Comparison of ENCODE assay signal across 8 cellular contexts in the genomic region with DNA sequence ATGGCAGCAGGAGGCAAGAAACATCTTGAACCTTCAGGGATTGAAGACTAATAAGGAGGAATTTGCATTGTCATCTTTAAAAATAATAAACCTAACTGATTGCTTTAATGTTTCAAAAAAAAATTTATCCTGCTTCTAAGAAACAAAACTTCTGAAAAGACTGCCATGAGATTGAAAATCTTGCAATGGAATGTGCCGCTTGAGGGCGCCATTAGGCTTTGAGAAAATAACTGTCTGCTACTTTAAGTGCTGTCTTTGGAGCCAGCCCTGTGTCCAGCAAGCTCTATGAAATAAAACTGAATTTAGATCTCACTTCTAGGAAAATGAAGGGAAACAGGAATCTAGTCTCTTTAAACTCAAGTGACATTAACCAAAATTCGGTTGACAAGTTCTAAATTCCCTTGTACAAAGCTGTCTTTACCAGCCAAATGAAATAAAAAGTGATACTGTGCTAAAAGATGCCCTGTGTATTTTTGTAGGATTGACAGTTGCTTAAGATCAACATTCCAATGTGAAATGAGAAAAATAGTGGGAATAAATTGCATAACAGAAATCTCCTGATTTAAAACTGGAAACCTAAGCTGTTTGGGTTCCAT.
A peak's percentile ranks its signal among the peaks of the same experiment; 100 is the strongest.
DNase-seq lines count a peak whose midpoint lies in the region; ATAC-seq and FAIRE-seq lines count a peak whose summit lies in the region.

No MANE protein-coding gene starts in this region.

- no peak overlapping the region for H3K27ac Mint-ChIP-seq in naive thymus-derived CD4-positive, alpha-beta T cell

- no peaks in the 10 kb centered on the region for H3K9me3 Mint-ChIP-seq in naive thymus-derived CD4-positive, alpha-beta T cell

- H3K36me3 ChIP-seq in naive thymus-derived CD4-positive, alpha-beta T cell (ENCODE audit: control insufficient read depth in 2 of 3, insufficient read depth in 3 of 3, low read length in 3 of 3) = no peaks in the 10 kb centered on the region

- H3K27me3 ChIP-seq in naive thymus-derived CD4-positive, alpha-beta T cell (ENCODE audit: control insufficient read depth in 2 of 2, insufficient read depth in 2 of 2, low read length in 2 of 2) = no peaks in the 10 kb centered on the region

- no peak overlapping the region for H3K4me3 Mint-ChIP-seq in naive thymus-derived CD4-positive, alpha-beta T cell

- H3K4me1 Mint-ChIP-seq in naive thymus-derived CD4-positive, alpha-beta T cell = peaks cover 6 to 64% (median 10%) of the 10 kb centered on the region in 7 donors

- CTCF ChIA-PET in naive thymus-derived CD4-positive, alpha-beta T cell (lab: Charles Lee) = interaction anchor here (0.6 to 5.3 kb wide), 13 partner anchors 9 to 265 kb away, joined by 3 to 74 read pairs (median 4); a partner anchor contains a TSS

- H3K36me3 Mint-ChIP-seq in naive thymus-derived CD4-positive, alpha-beta T cell = peaks cover 0 to 3% (median 0%) of the 10 kb centered on the region in 5 donors

- peak; percentile 92 for FAIRE-seq in endometrium (lab: Jason Lieb, UNC)

- H3K27me3 Mint-ChIP-seq in naive thymus-derived CD4-positive, alpha-beta T cell = peaks cover 0 to 51% (median 6%) of the 10 kb centered on the region in 5 donors

- H3K9me3 ChIP-seq in naive thymus-derived CD4-positive, alpha-beta T cell (ENCODE audit: control insufficient read depth in 2 of 3, low read length in 3 of 3) = no peaks in the 10 kb centered on the region

- DNase-seq in SHP77 (lab: John Stamatoyannopoulos, UW) = peak; percentile 24 to 38
- no peak for DNase-seq in SHP77 treated with DMSO at 0.1 percent for 48 hours (lab: John Stamatoyannopoulos, UW)
- DNase-seq in NCI-H460 (ENCODE audit: extremely low read depth, low read depth) = peak; percentile 63
- peak; percentile 28 to 50 for DNase-seq in activated CD8-positive, alpha-beta memory T cell treated with anti-CD3 and anti-CD28 coated beads for 1 hour (ENCODE audit: extremely low read depth in 1 of 2, low read depth in 1 of 2)
- peak; percentile 26 to 65 (median 53) for DNase-seq in naive thymus-derived CD4-positive, alpha-beta T cell
- DNase-seq in stromal cell of bone marrow (ENCODE audit: low read depth) = peak; percentile 67
- no peak for DNase-seq in NCI-H1436 (lab: John Stamatoyannopoulos, UW)

- POLR2A ChIA-PET in naive thymus-derived CD4-positive, alpha-beta T cell (lab: Charles Lee) = interaction anchor here (1.6 kb wide), 1 partner anchor 254 kb away, joined by 5 read pairs; a partner anchor contains a TSS

- peak; percentile 55 for ATAC-seq in naive thymus-derived CD4-positive, alpha-beta T cell

- no peak overlapping the region for H3K27ac ChIP-seq in naive thymus-derived CD4-positive, alpha-beta T cell (ENCODE audit: low read depth, low read length)

- H3K4me1 ChIP-seq in naive thymus-derived CD4-positive, alpha-beta T cell (ENCODE audit: control insufficient read depth in 2 of 2, insufficient read depth in 2 of 2, low read length in 2 of 2) = peaks cover 0 to 10% of the 10 kb centered on the region in 2 donors

- H3K4me3 ChIP-seq in naive thymus-derived CD4-positive, alpha-beta T cell (ENCODE audit: low read length) = no peak overlapping the region

- intact Hi-C loops in naive thymus-derived CD4-positive, alpha-beta T cell (cut with micrococcal nuclease) = loop anchor here (1.0 to 10.0 kb wide), 9 partner anchors 38 to 319 kb away; a partner anchor contains a TSS

Comparison
In these comparisons a context has a peak if more than half of its experiments do, and no peak if none do; other contexts are left out.
1. DNase-seq: peak in SHP77 (2 of 2), NCI-H460 (single experiment), activated CD8-positive, alpha-beta memory T cell treated with anti-CD3 and anti-CD28 coated beads for 1 hour (2 of 2), naive thymus-derived CD4-positive, alpha-beta T cell (9 of 9) and stromal cell of bone marrow (single experiment); none in SHP77 treated with DMSO at 0.1 percent for 48 hours (single experiment) and NCI-H1436 (single experiment).